ENCODE assay signal across 8 cellular contexts in genomic region chr6:149746147-149746946, GRCh38. TPM values are rescaled to one million over a fixed set of nuclear protein-coding genes. Genes with fewer than 3 reads are reported as not detected.
DNase-seq lines count a peak whose midpoint lies in the region; ATAC-seq and TF ChIP-seq lines count a peak whose summit lies in the region.

A gene with protein sequence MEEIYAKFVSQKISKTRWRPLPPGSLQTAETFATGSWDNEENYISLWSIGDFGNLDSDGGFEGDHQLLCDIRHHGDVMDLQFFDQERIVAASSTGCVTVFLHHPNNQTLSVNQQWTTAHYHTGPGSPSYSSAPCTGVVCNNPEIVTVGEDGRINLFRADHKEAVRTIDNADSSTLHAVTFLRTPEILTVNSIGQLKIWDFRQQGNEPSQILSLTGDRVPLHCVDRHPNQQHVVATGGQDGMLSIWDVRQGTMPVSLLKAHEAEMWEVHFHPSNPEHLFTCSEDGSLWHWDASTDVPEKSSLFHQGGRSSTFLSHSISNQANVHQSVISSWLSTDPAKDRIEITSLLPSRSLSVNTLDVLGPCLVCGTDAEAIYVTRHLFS (minus strand): TSS chr6:149746529. CDS start chr6:149746495, 34 bp downstream.

- TF ChIP-seq CTCF in CD4-positive, alpha-beta T cell (IDR thresholded peaks at IDR 0.05), result peak; percentile 67
- peak; percentile 84 for TF ChIP-seq CTCF in activated CD8-positive, alpha-beta T cell treated with anti-CD3 and anti-CD28 coated beads for 36 hours (IDR thresholded peaks at IDR 0.05)

- intact Hi-C loops in CD4-positive, alpha-beta T cell (cut with DNase I, micrococcal nuclease), result loop anchor here (2.0 to 5.0 kb wide), 3 partner anchors 28 to 199 kb away; partner anchors contain the start of genes LATS1 (in 2 of the 2), PPIL4 (in 2 of the 2) and GINM1 (in 1 of the 2)
- intact Hi-C loops in activated CD8-positive, alpha-beta T cell treated with anti-CD3 and anti-CD28 coated beads for 36 hours (cut with micrococcal nuclease), result no loop called here

- peaks cover 41% of the 10 kb centered on the region for H3K36me3 Mint-ChIP-seq in CD4-positive, alpha-beta T cell (ENCODE audit: low read depth)
- peaks cover 20% of the 10 kb centered on the region for H3K36me3 Mint-ChIP-seq in activated CD8-positive, alpha-beta T cell treated with anti-CD3 and anti-CD28 coated beads for 36 hours (ENCODE audit: low read depth)

- no peaks in the 10 kb centered on the region for H3K27me3 Mint-ChIP-seq in CD4-positive, alpha-beta T cell
- no peaks in the 10 kb centered on the region for H3K27me3 Mint-ChIP-seq in activated CD8-positive, alpha-beta T cell treated with anti-CD3 and anti-CD28 coated beads for 36 hours

- peak within 1 kb of the TSS; percentile 96 for H3K27ac Mint-ChIP-seq in CD4-positive, alpha-beta T cell
- peak within 1 kb of the TSS; percentile 90 for H3K27ac Mint-ChIP-seq in activated CD8-positive, alpha-beta T cell treated with anti-CD3 and anti-CD28 coated beads for 36 hours

- CTCF ChIA-PET in CD4-positive, alpha-beta T cell (lab: Charles Lee), result interaction anchor here (0.8 to 1.6 kb wide), 3 partner anchors 23 to 41 kb away, joined by 3 to 5 read pairs (median 4); partner anchors contain the start of gene LATS1
- CTCF ChIA-PET in activated CD8-positive, alpha-beta T cell treated with anti-CD3 and anti-CD28 coated beads for 36 hours (lab: Charles Lee), result interaction anchor here (0.6 to 4.2 kb wide), 10 partner anchors 10 to 229 kb away, joined by 3 to 17 read pairs (median 3); partner anchors contain the start of gene LATS1

- peak; percentile 74 for ATAC-seq in CD4-positive, alpha-beta T cell (ENCODE audit: poor library complexity)
- peak; percentile 63 for ATAC-seq in GM19395 (IDR thresholded peaks at IDR 0.05; ENCODE audit: unreplicated experiment)
- ATAC-seq in HG03575 (IDR thresholded peaks at IDR 0.05; ENCODE audit: extremely low read depth, insufficient number of reproducible peaks, low FRiP score, unreplicated experiment), result peak; percentile 56
- ATAC-seq in activated CD8-positive, alpha-beta T cell treated with anti-CD3 and anti-CD28 coated beads for 36 hours, result peak; percentile 74

- peak within 1 kb of the TSS; percentile 59 for H3K27ac ChIP-seq in CD4-positive, alpha-beta T cell (ENCODE audit: low read depth, low read length)

- peak; percentile 86 to 94 (median 90) for DNase-seq in CD4-positive, alpha-beta T cell
- DNase-seq in NCI-H82 (lab: John Stamatoyannopoulos, UW) (peak; percentile 98), medulla oblongata (ENCODE audit: extremely low spot score) (peak; percentile 93)
- peak; percentile 99 for DNase-seq in activated CD8-positive, alpha-beta T cell treated with anti-CD3 and anti-CD28 coated beads for 36 hours
- DNase-seq in effector CD4-positive, alpha-beta T cell, result peak; percentile 86
- peak; percentile 85 for DNase-seq in stimulated activated CD8-positive, alpha-beta memory T cell treated with anti-CD3 and anti-CD28 coated beads, Interleukin-12 subunit alpha, Interleukin-12 subunit beta, amount 100 ng/mL, for 1 hour (ENCODE audit: low read depth)

- H3K9me3 Mint-ChIP-seq in CD4-positive, alpha-beta T cell, result no peaks in the 10 kb centered on the region
- H3K9me3 Mint-ChIP-seq in activated CD8-positive, alpha-beta T cell treated with anti-CD3 and anti-CD28 coated beads for 36 hours, result no peaks in the 10 kb centered on the region

- no peaks in the 10 kb centered on the region for H3K27me3 ChIP-seq in CD4-positive, alpha-beta T cell (ENCODE audit: control insufficient read depth, insufficient read depth, low read length)

- H3K4me3 Mint-ChIP-seq in CD4-positive, alpha-beta T cell, result peak within 1 kb of the TSS; percentile 97
- peak within 1 kb of the TSS; percentile 98 for H3K4me3 Mint-ChIP-seq in activated CD8-positive, alpha-beta T cell treated with anti-CD3 and anti-CD28 coated beads for 36 hours

- H3K4me1 Mint-ChIP-seq in CD4-positive, alpha-beta T cell (ENCODE audit: low read depth), result peaks cover 32% of the 10 kb centered on the region
- H3K4me1 Mint-ChIP-seq in activated CD8-positive, alpha-beta T cell treated with anti-CD3 and anti-CD28 coated beads for 36 hours (ENCODE audit: low read depth), result peaks cover 27% of the 10 kb centered on the region

- no peaks in the 10 kb centered on the region for H3K9me3 ChIP-seq in CD4-positive, alpha-beta T cell (ENCODE audit: control insufficient read depth, low read length)

- POLR2A ChIA-PET in CD4-positive, alpha-beta T cell (lab: Charles Lee), result interaction anchor here (0.6 to 7.3 kb wide), 2 partner anchors 29 to 181 kb away, joined by 4 to 66 read pairs; partner anchors contain the start of genes GINM1 and LATS1
- POLR2A ChIA-PET in activated CD8-positive, alpha-beta T cell treated with anti-CD3 and anti-CD28 coated beads for 36 hours (lab: Charles Lee), result interaction anchor here (0.6 to 6.9 kb wide), 5 partner anchors 9 to 140 kb away, joined by 3 to 45 read pairs (median 4); partner anchors contain the start of gene LATS1

RNA-seq across cellular contexts. Expression of the gene that starts here (rescaled TPM):
- 10 to 100 TPM; 14.2 to 14.5 TPM for total RNA-seq in CD4-positive, alpha-beta T cell
- 10 to 100 TPM; 75.7 to 75.8 TPM for total RNA-seq in activated CD8-positive, alpha-beta T cell treated with anti-CD3 and anti-CD28 coated beads for 36 hours

Comparison
In these comparisons a context has a peak if more than half of its experiments do, and no peak if none do; other contexts are left out.
1. Peak in every context shown above with its lines: DNase-seq, ATAC-seq and H3K27ac ChIP-seq.
2. RNA of the gene that starts here (total RNA-seq): 75.7 to 75.8 TPM in activated CD8-positive, alpha-beta T cell treated with anti-CD3 and anti-CD28 coated beads for 36 hours; 14.2 to 14.5 TPM in CD4-positive, alpha-beta T cell; every median in the first group is over 4 times any median in the second.